10 cellular contexts compared by ENCODE assay signal in the genomic region with DNA sequence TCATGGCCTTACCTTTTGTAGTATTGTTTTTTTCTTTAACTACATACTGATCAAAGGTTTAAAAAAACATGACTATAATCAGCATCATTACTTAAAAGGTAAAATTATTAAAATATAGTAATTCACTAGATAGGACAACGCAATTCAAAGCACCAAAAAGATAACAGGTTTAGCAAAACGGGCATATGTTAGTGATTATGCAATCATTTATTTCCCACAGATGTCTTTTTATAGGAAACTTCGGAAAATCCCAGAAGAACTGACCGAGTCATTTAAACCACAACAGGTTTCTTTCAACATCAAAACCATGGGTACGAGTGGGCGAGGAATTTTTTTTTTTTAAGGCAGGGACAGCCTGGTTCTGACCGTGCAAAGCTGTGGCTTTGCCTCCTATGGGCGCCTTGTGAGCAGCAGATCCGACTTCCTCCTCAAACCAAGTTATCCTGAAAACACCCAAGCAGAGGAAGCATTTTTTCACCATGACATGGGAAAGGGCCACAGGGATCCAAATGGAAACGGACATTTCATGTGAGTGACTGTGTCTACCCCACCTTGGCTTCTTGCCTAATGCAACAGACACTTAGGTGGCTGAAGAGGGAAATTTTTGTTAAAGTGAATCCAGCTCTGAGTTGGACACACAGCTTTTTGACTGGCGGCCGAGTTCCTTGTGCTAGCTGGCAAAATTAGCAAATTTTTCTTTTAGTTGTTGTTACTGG.
DNase-seq lines count a peak whose midpoint lies in the region; TF ChIP-seq lines count a peak whose summit lies in the region.
"Had no signal": no experiment of that assay in that cellular context is flagged by ENCODE, and none has a peak within 500 bp of the region (broad histone marks: within the 10 kb centered on the region; RNA-seq: fewer than 3 reads in every experiment).

No MANE protein-coding gene starts in this region.

- no peaks in the 10 kb centered on the region for H3K9me3 Mint-ChIP-seq in activated CD4-positive, alpha-beta T cell treated with anti-CD3 and anti-CD28 coated beads, Interleukin-2, amount 10 ng/mL, durations not matched to agents 24 days and 14 days

- no peaks in the 10 kb centered on the region for H3K27me3 Mint-ChIP-seq in activated CD4-positive, alpha-beta T cell treated with anti-CD3 and anti-CD28 coated beads, Interleukin-2, amount 10 ng/mL, durations not matched to agents 24 days and 14 days

- no peak overlapping the region for H3K4me3 Mint-ChIP-seq in activated CD4-positive, alpha-beta T cell treated with anti-CD3 and anti-CD28 coated beads, Interleukin-2, amount 10 ng/mL, durations not matched to agents 24 days and 14 days

- DNase-seq in AG09319 (ENCODE audit: extremely low read depth, low read depth): peak; percentile 71
- peak; percentile 71 for DNase-seq in NCI-H446 treated with DMSO at 0.1 percent for 48 hours (lab: John Stamatoyannopoulos, UW)
- no peak for DNase-seq in epithelial cell of prostate (ENCODE audit: low read depth, low spot score)
- DNase-seq in myocyte (ENCODE audit: low read depth): peak; percentile 88
- no peak for DNase-seq in NCI-H146 treated with DMSO at 0.1 percent for 48 hours (lab: John Stamatoyannopoulos, UW; ENCODE audit: unreplicated experiment)
- DNase-seq in activated CD4-positive, alpha-beta T cell treated with anti-CD3 and anti-CD28 coated beads, Interleukin-2, amount 10 ng/mL, durations not matched to agents 24 days and 14 days: no peak
- no peak for DNase-seq in HuH-7 (ENCODE audit: low spot score)
- DNase-seq in NCI-H2227 (lab: John Stamatoyannopoulos, UW; ENCODE audit: unreplicated experiment): no peak
- DNase-seq: activated naive CD4-positive, alpha-beta T cell had no signal

- TF ChIP-seq CTCF in AG09319 (IDR thresholded peaks at IDR 0.05; ENCODE audit: low read depth, low read length): no peak

- H3K4me1 Mint-ChIP-seq in activated CD4-positive, alpha-beta T cell treated with anti-CD3 and anti-CD28 coated beads, Interleukin-2, amount 10 ng/mL, durations not matched to agents 24 days and 14 days: no peaks in the 10 kb centered on the region

- intact Hi-C loops in activated CD4-positive, alpha-beta T cell treated with anti-CD3 and anti-CD28 coated beads, Interleukin-2, amount 10 ng/mL, durations not matched to agents 24 days and 14 days (cut with micrococcal nuclease): no loop called here

- peak overlapping the region; percentile 62 for H3K27ac ChIP-seq in epithelial cell of prostate
- H3K27ac ChIP-seq: KMS-11 had no signal

- H3K27ac Mint-ChIP-seq in activated CD4-positive, alpha-beta T cell treated with anti-CD3 and anti-CD28 coated beads, Interleukin-2, amount 10 ng/mL, durations not matched to agents 24 days and 14 days: no peak overlapping the region

- no peaks in the 10 kb centered on the region for H3K36me3 Mint-ChIP-seq in activated CD4-positive, alpha-beta T cell treated with anti-CD3 and anti-CD28 coated beads, Interleukin-2, amount 10 ng/mL, durations not matched to agents 24 days and 14 days (ENCODE audit: low read depth)

Comparison
In these comparisons a context has a peak if more than half of its experiments do, and no peak if none do; other contexts are left out.
1. DNase-seq: peak in AG09319 (single experiment), NCI-H446 treated with DMSO at 0.1 percent for 48 hours (single experiment) and myocyte (single experiment); none in epithelial cell of prostate (single experiment), NCI-H146 treated with DMSO at 0.1 percent for 48 hours (single experiment), activated CD4-positive, alpha-beta T cell treated with anti-CD3 and anti-CD28 coated beads, Interleukin-2, amount 10 ng/mL, durations not matched to agents 24 days and 14 days (single experiment), HuH-7 (single experiment) and NCI-H2227 (single experiment).